ENCODE assay signal across 16 cellular contexts in the genomic region with DNA sequence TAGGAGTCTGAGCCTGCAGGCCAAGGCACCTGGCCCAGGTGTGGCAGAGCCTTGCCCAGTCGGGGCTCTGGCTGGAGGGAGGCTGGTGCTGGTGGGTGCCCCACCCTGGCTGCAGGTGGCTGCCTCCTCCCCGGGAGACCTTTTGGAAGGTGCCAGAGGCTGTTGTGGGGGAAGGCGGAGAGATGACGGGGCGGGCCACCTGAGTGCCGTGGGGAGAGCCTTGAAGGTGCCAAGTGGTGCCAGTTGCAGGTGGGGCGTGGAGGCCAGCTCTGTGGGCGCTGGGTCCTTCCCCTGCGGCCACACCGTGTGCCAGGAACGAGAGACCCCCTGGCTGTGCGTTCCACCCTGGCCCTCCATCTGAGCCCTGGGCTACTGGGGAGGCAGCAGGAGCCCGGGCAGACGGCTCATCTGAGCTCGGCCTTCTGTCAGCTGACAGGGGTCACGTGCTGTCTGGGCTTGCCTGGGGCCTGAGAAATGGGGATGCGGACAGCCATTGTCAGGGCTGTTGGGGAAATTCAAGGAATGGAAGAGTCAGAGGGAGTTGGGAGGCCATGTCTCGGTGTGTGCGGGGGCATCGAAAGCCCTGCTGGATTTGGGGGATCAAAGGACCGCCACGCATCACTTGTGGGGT. TPM values are rescaled to one million over a fixed set of nuclear protein-coding genes. Genes with fewer than 3 reads are reported as not detected.
"Had no signal": no experiment of that assay in that cellular context is flagged by ENCODE, and none has a peak within 500 bp of the region (broad histone marks: within the 10 kb centered on the region; RNA-seq: fewer than 3 reads in every experiment).

No MANE protein-coding gene starts in this region.

- H3K9me3 Mint-ChIP-seq: activated naive CD8-positive, alpha-beta T cell treated with anti-CD3 and anti-CD28 coated beads, Interleukin-2, amount 50 U/mL, for 24 hours; activated T-helper 1 cell treated with anti-CD3 and anti-CD28 coated beads, Interleukin-12 subunit alpha, Interleukin-12 subunit beta, Interleukin-2, Interleukin-4 antibody, amounts not matched to agents 30 ng/mL and 10 ng/mL and 1 ng/mL, durations not matched to agents 14 hours and 24 hours and 36 hours had no signal

- H3K27ac ChIP-seq: suprapubic skin had no signal

- H3K4me3 Mint-ChIP-seq: activated naive CD8-positive, alpha-beta T cell treated with anti-CD3 and anti-CD28 coated beads, Interleukin-2, amount 50 U/mL, for 24 hours; activated T-helper 1 cell treated with anti-CD3 and anti-CD28 coated beads, Interleukin-12 subunit alpha, Interleukin-12 subunit beta, Interleukin-2, Interleukin-4 antibody, amounts not matched to agents 30 ng/mL and 10 ng/mL and 1 ng/mL, durations not matched to agents 14 hours and 24 hours and 36 hours; stimulated activated naive B cell treated with anti-CD40 and anti-IgM and Interleukin-4, amounts not matched to agents 10 μg/mL and 1 μg/mL and 100 μg/mL, for 72 hours had no signal

- DNase-seq: activated CD4-positive, alpha-beta T cell treated with anti-CD3 and anti-CD28 coated beads for 1 hour; activated naive CD4-positive, alpha-beta T cell treated with Interleukin-2 at 50 U/mL for 16 hours; activated naive CD8-positive, alpha-beta T cell treated with anti-CD3 and anti-CD28 coated beads, Interleukin-2, amount 50 U/mL, for 24 hours; esophagus squamous epithelium; islet precursor cell; retina; small intestine; stimulated activated naive B cell treated with anti-CD40 and anti-IgM and Interleukin-4, amounts not matched to agents 10 μg/mL and 1 μg/mL and 100 μg/mL, for 72 hours; SW 1271; T-helper 9 cell had no signal

- H3K27me3 ChIP-seq: esophagus squamous epithelium, suprapubic skin, upper lobe of left lung had no signal

- FAIRE-seq: astrocyte, small intestine had no signal

- H3K4me3 ChIP-seq: esophagus squamous epithelium, suprapubic skin, upper lobe of left lung had no signal

- H3K9me3 ChIP-seq: esophagus squamous epithelium, suprapubic skin, upper lobe of left lung had no signal

- H3K36me3 ChIP-seq: esophagus squamous epithelium, suprapubic skin, upper lobe of left lung had no signal

RNA-seq across cellular contexts. Expression of gene SLC7A10, which starts 55.8 kb away (rescaled TPM):
- total RNA-seq: activated T-helper 1 cell treated with anti-CD3 and anti-CD28 coated beads, Interleukin-12 subunit alpha, Interleukin-12 subunit beta, Interleukin-2, Interleukin-4 antibody, amounts not matched to agents 30 ng/mL and 10 ng/mL and 1 ng/mL, durations not matched to agents 14 hours and 24 hours and 36 hours; esophagus squamous epithelium; liver had no signal
- polyA plus RNA-seq: liver, neural cell had no signal
